8 cellular contexts compared by ENCODE assay signal in genomic region chr11:30585892-30586250, GRCh38. TPM values are rescaled to one million over a fixed set of nuclear protein-coding genes. Genes with fewer than 3 reads are reported as not detected.
DNase-seq lines count a peak whose midpoint lies in the region; ATAC-seq and TF ChIP-seq lines count a peak whose summit lies in the region.

No MANE protein-coding gene starts in this region.

- DNase-seq in Daoy (ENCODE audit: low read depth) (peak; percentile 15), KBM-7 (peak; percentile 4), endothelial cell (ENCODE audit: low spot score) (peak; percentile 63), cortex of kidney (lab: John Stamatoyannopoulos, UW) (no peak), HK-2 (ENCODE audit: unreplicated experiment) (no peak)
- no peak for DNase-seq in activated effector memory CD4-positive, alpha-beta T cell treated with Interleukin-2 at 50 U/mL for 16 hours

- H3K9me3 ChIP-seq in muscle layer of colon (ENCODE audit: low read length), result no peaks in the 10 kb centered on the region

- H3K4me1 ChIP-seq in muscle layer of colon (ENCODE audit: insufficient read depth, low read length), result no peaks in the 10 kb centered on the region

- H3K36me3 Mint-ChIP-seq in endothelial cell (ENCODE audit: low read depth, unreplicated experiment), result peaks cover 15% of the 10 kb centered on the region

- H3K4me1 Mint-ChIP-seq in endothelial cell (ENCODE audit: unreplicated experiment), result peaks cover 39% of the 10 kb centered on the region

- H3K9me3 Mint-ChIP-seq in endothelial cell (ENCODE audit: unreplicated experiment), result no peaks in the 10 kb centered on the region

- in situ Hi-C loops in KBM-7 (cut with MboI; ENCODE audit: low pct_unique_long_range_greater_than_20kb, low sequenced_read_pairs), result no loop called here

- H3K4me3 ChIP-seq in muscle layer of colon (ENCODE audit: low read depth in 1 of 2, low read length in 2 of 2), result peak overlapping the region; percentile 72 to 96

- H3K9ac ChIP-seq in muscle layer of colon (ENCODE audit: low read length), result peak overlapping the region; percentile 56

- ATAC-seq in GM21367 (IDR thresholded peaks at IDR 0.05; ENCODE audit: unreplicated experiment), result peak; percentile 9

- H3K27ac Mint-ChIP-seq in endothelial cell (ENCODE audit: unreplicated experiment), result no peak overlapping the region

- no peak for TF ChIP-seq CTCF in endothelial cell (IDR thresholded peaks at IDR 0.05; ENCODE audit: unreplicated experiment)

- H3K27me3 ChIP-seq in muscle layer of colon (ENCODE audit: control insufficient read depth in 1 of 2, insufficient read depth in 2 of 2, low read length in 2 of 2), result no peaks in the 10 kb centered on the region

- peaks cover 8% of the 10 kb centered on the region for H3K27me3 Mint-ChIP-seq in endothelial cell (ENCODE audit: unreplicated experiment)

- H3K27ac ChIP-seq in muscle layer of colon (ENCODE audit: low read depth, low read length), result peak overlapping the region; percentile 73

- peak overlapping the region; percentile 88 for H3K4me3 Mint-ChIP-seq in endothelial cell (ENCODE audit: unreplicated experiment)

- no peaks in the 10 kb centered on the region for H3K36me3 ChIP-seq in muscle layer of colon (ENCODE audit: insufficient read depth, low read length)

RNA-seq across cellular contexts. Expression of gene MPPED2, which starts 0.3 kb away (rescaled TPM):
- total RNA-seq in Daoy (2014; rRNA removed; shearing (Covaris generic)), result 0.74 TPM in 1 of 2 replicates, not detected in the other
- 50.2 TPM for total RNA-seq in endothelial cell (ENCODE audit: unreplicated experiment)

Comparison
In these comparisons a context has a peak if more than half of its experiments do, and no peak if none do; other contexts are left out.
1. DNase-seq: peak in Daoy (single experiment), KBM-7 (single experiment) and endothelial cell (single experiment); none in activated effector memory CD4-positive, alpha-beta T cell treated with Interleukin-2 at 50 U/mL for 16 hours (single experiment), cortex of kidney (single experiment) and HK-2 (single experiment).
2. RNA of gene MPPED2, which starts 0.3 kb away (total RNA-seq): 50.2 TPM in endothelial cell (single experiment); 0.74 TPM in Daoy; every median in the first group is over 10 times any median in the second.